8 cellular contexts compared by ENCODE assay signal in genomic region chr12:54993181-54993835, GRCh38. TPM values are rescaled to one million over a fixed set of nuclear protein-coding genes. Genes with fewer than 3 reads are reported as not detected.
DNase-seq lines count a peak whose midpoint lies in the region; ATAC-seq and TF ChIP-seq lines count a peak whose summit lies in the region.

No MANE protein-coding gene starts in this region.

- no peaks in the 10 kb centered on the region for H3K9me3 ChIP-seq in MG63

- DNase-seq in DMS53 treated with DMSO at 0.1 percent for 48 hours (lab: John Stamatoyannopoulos, UW; ENCODE audit: unreplicated experiment), result peak; percentile 73
- peak; percentile 21 for DNase-seq in MG63
- peak; percentile 79 for DNase-seq in RKO (ENCODE audit: low spot score)
- peak; percentile 27 for DNase-seq in activated T-helper 9 cell treated with anti-CD3 and anti-CD28 coated beads, Interleukin-2, amount 50 U/mL, for 16 hours (ENCODE audit: low read depth)
- peak; percentile 28 for DNase-seq in foreskin melanocyte
- no peak for DNase-seq in osteocyte (ENCODE audit: extremely low spot score, unreplicated experiment)

- no peaks in the 10 kb centered on the region for H3K36me3 ChIP-seq in MG63

- H3K4me3 Mint-ChIP-seq in osteocyte (ENCODE audit: unreplicated experiment), result no peak overlapping the region

- no peak overlapping the region for H3K27ac Mint-ChIP-seq in osteocyte (ENCODE audit: unreplicated experiment)

- H3K27me3 Mint-ChIP-seq in osteocyte (ENCODE audit: unreplicated experiment), result peaks cover 13% of the 10 kb centered on the region

- no peaks in the 10 kb centered on the region for H3K4me1 Mint-ChIP-seq in osteocyte (ENCODE audit: unreplicated experiment)

- peak; percentile 81 for TF ChIP-seq CTCF in osteocyte (IDR thresholded peaks at IDR 0.05)

- H3K36me3 Mint-ChIP-seq in osteocyte (ENCODE audit: unreplicated experiment), result no peaks in the 10 kb centered on the region

- ATAC-seq in GM21786 (IDR thresholded peaks at IDR 0.05; ENCODE audit: unreplicated experiment), result peak; percentile 39
- no peak for ATAC-seq in GM21381 (IDR thresholded peaks at IDR 0.05; ENCODE audit: unreplicated experiment)

- peaks cover 8% of the 10 kb centered on the region; the same call in 1 of the 2 replicates for H3K27me3 ChIP-seq in MG63

- no peak overlapping the region for H3K4me3 ChIP-seq in MG63

- H3K9me3 Mint-ChIP-seq in osteocyte (ENCODE audit: unreplicated experiment), result no peaks in the 10 kb centered on the region

RNA-seq across cellular contexts. Expression of gene TESPA1, which starts 8.7 kb away (rescaled TPM):
- total RNA-seq in MG63 (2014; rRNA removed; shearing (Covaris generic); ENCODE audit: low replicate concordance), result not detected in 2 replicates
- not detected in 2 replicates for total RNA-seq in osteocyte

RNA-seq across cellular contexts. Expression of gene NEUROD4, which starts 26.5 kb away (rescaled TPM):
- total RNA-seq in MG63 (2014; rRNA removed; shearing (Covaris generic); ENCODE audit: low replicate concordance), result not detected in 2 replicates
- not detected in 2 replicates for total RNA-seq in osteocyte
